Comparison of ENCODE assay signal across 23 cellular contexts in genomic region chr6:131778134-131778533, GRCh38. TPM values are rescaled to one million over a fixed set of nuclear protein-coding genes. Genes with fewer than 3 reads are reported as not detected.
DNase-seq lines count a peak whose midpoint lies in the region; ATAC-seq and TF ChIP-seq lines count a peak whose summit lies in the region.
"Had no signal": no experiment of that assay in that cellular context is flagged by ENCODE, and none has a peak within 500 bp of the region (broad histone marks: within the 10 kb centered on the region; RNA-seq: fewer than 3 reads in every experiment).

No MANE protein-coding gene starts in this region.

- no peaks in the 10 kb centered on the region for H3K79me1 ChIP-seq in IMR-90 (ENCODE audit: low read depth in 1 of 2, low read length in 2 of 2)

- peak overlapping the region in 2 of 3 experiments; percentile 68 to 71 for H3K27ac Mint-ChIP-seq in nephron
- H3K27ac Mint-ChIP-seq: CD4-positive, alpha-beta T cell; IgD-negative memory B cell had no signal

- H3K36me3 ChIP-seq in IMR-90 (ENCODE audit: control insufficient read depth, insufficient read depth, low read length) (no peaks in the 10 kb centered on the region), thoracic aorta (no peaks in the 10 kb centered on the region)
- H3K36me3 ChIP-seq: SJCRH30 had no signal

- H2BK20ac ChIP-seq in IMR-90 (ENCODE audit: low read depth, low read length): 0 out of 2 replicates have a peak overlapping the region, but pooled peaks have one; percentile 20

- no peak overlapping the region for H3K4me3 Mint-ChIP-seq in nephron
- H3K4me3 Mint-ChIP-seq: CD4-positive, alpha-beta T cell; IgD-negative memory B cell had no signal

- DNase-seq in IMR-90 (peak; percentile 51), coronary artery (ENCODE audit: low spot score) (no peak), thoracic aorta (ENCODE audit: low spot score) (no peak), NCI-H526 (lab: John Stamatoyannopoulos, UW) (no peak), MV-4-11 (lab: John Stamatoyannopoulos, UW) (no peak), AG08395 (ENCODE audit: low spot score) (no peak), D341Med (ENCODE audit: low spot score) (no peak)
- DNase-seq: CD4-positive, alpha-beta T cell; COR-L47; DMS 273 treated with DMSO at 0.1 percent for 48 hours; DMS79 treated with DMSO at 0.1 percent for 48 hours; GOT3; HCEC 1CT; NCI-H1694; NCI-H2081; NCI-H2171; NCI-H524 treated with DMSO at 0.1 percent for 48 hours; OCI-M1; SJCRH30 had no signal

- intact Hi-C loops in IMR-90 (cut with micrococcal nuclease): no loop called here

- dilution Hi-C loops in IMR-90 (cut with HindIII; ENCODE audit: low sequenced_read_pairs, unreplicated experiment): no loop called here

- peak overlapping the region in 1 of 2 experiments; percentile 51; a peak in 2 of 4 replicates for H4K8ac ChIP-seq in IMR-90 (ENCODE audit: low read depth in 2 of 2, low read length in 2 of 2)

- no peak overlapping the region for H3K9ac ChIP-seq in IMR-90 (ENCODE audit: low read depth, low read length)

- peak overlapping the region; percentile 56 for H2AFZ ChIP-seq in IMR-90 (replicated peaks; ENCODE audit: low read length, poor library complexity)

- H3K9me1 ChIP-seq in IMR-90 (ENCODE audit: insufficient read depth, low read length): peaks cover 3% of the 10 kb centered on the region; the same call in 1 of the 2 replicates

- no peak overlapping the region for H2BK5ac ChIP-seq in IMR-90 (ENCODE audit: low read depth, low read length, poor library complexity, severe bottlenecking)

- peaks cover 2% of the 10 kb centered on the region for H3K9me3 Mint-ChIP-seq in nephron
- H3K9me3 Mint-ChIP-seq: CD4-positive, alpha-beta T cell; IgD-negative memory B cell had no signal

- peaks cover 12% of the 10 kb centered on the region for H3K4me1 Mint-ChIP-seq in nephron
- H3K4me1 Mint-ChIP-seq: IgD-negative memory B cell had no signal

- H3K9me3 ChIP-seq in IMR-90 (ENCODE audit: control insufficient read depth, insufficient read depth, low read length) (no peaks in the 10 kb centered on the region), thoracic aorta (no peaks in the 10 kb centered on the region)
- H3K9me3 ChIP-seq: A549, SJCRH30 had no signal

- TF ChIP-seq POLR2A in IMR-90 (IDR thresholded peaks at IDR 0.05; ENCODE audit: low read depth, low read length): no peak

- no peak overlapping the region for H3K27ac ChIP-seq in IMR-90 (ENCODE audit: insufficient read depth, low read length)
- peak overlapping the region; percentile 29 to 56 for H3K27ac ChIP-seq in coronary artery
- peak overlapping the region; percentile 81 to 91 for H3K27ac ChIP-seq in thoracic aorta
- H3K27ac ChIP-seq: A549, SJCRH30 had no signal

- no peak overlapping the region; the same call in 1 of the 2 replicates for H3K4me2 ChIP-seq in IMR-90 (ENCODE audit: low read depth, low read length)
- H3K4me2 ChIP-seq: A549 had no signal

- H3K14ac ChIP-seq in IMR-90 (replicated peaks; ENCODE audit: low read depth, low read length): peak overlapping the region; percentile 72

- no peak overlapping the region for H3K4me3 ChIP-seq in IMR-90 (ENCODE audit: insufficient read depth, low read depth, low read length)
- H3K4me3 ChIP-seq in coronary artery: no peak overlapping the region
- H3K4me3 ChIP-seq in thoracic aorta: peak overlapping the region; percentile 31
- H3K4me3 ChIP-seq: A549, GM12878, SJCRH30 had no signal

- no peak overlapping the region for H2BK15ac ChIP-seq in IMR-90 (ENCODE audit: low read depth, low read length)

- H3K4me1 ChIP-seq in IMR-90 (ENCODE audit: control insufficient read depth, insufficient read depth, low read length) (peaks cover 2% of the 10 kb centered on the region; the same call in 1 of the 2 replicates), thoracic aorta (ENCODE audit: control insufficient read depth in 1 of 2, low read depth in 2 of 2) (peaks cover 28 to 61% of the 10 kb centered on the region in 2 donors)
- H3K4me1 ChIP-seq: A549, SJCRH30 had no signal

- no CpG with 5 or more reads among the region's 1 CpG for WGBS in IMR-90 (ENCODE audit: extremely low coverage in 2 of 2, insufficient read length in 1 of 2), 2 experiments

- 0 out of 2 replicates have a peak overlapping the region, but pooled peaks have one; percentile 11 for H3K18ac ChIP-seq in IMR-90 (ENCODE audit: low read depth, low read length)

- no peak overlapping the region for H4K91ac ChIP-seq in IMR-90 (ENCODE audit: insufficient read depth, low read depth, low read length)

- no peaks in the 10 kb centered on the region for H3K36me3 Mint-ChIP-seq in nephron (ENCODE audit: low read depth)
- H3K36me3 Mint-ChIP-seq: IgD-negative memory B cell had no signal

- peak overlapping the region; percentile 58 for H2AK9ac ChIP-seq in IMR-90 (replicated peaks; ENCODE audit: low read depth, low read length, poor library complexity)

- no peak overlapping the region for H3K56ac ChIP-seq in IMR-90 (ENCODE audit: extremely low read depth, insufficient read depth, low read length)

- no peak for TF ChIP-seq RAD21 in IMR-90 (IDR thresholded peaks at IDR 0.05; ENCODE audit: low read length)

- in situ Hi-C loops in IMR-90 (cut with MboI; ENCODE audit: low sequenced_read_pairs): no loop called here

- peak; percentile 37; the same call in 1 of the 2 replicates for ATAC-seq in IMR-90 (ENCODE audit: low read depth)
- ATAC-seq in thoracic aorta (ENCODE audit: insufficient number of reproducible peaks, low FRiP score, low read depth): peak; percentile 46
- ATAC-seq: A549, GM12878 had no signal

- POLR2A ChIA-PET in IMR-90 (lab: Charles Lee; ENCODE audit: unreplicated experiment): no interaction called here

- peak overlapping the region; percentile 33; the same call in 1 of the 2 replicates for H2AK5ac ChIP-seq in IMR-90 (ENCODE audit: low read depth, low read length)

- H4K20me1 ChIP-seq in IMR-90 (ENCODE audit: insufficient read depth, low read length): no peaks in the 10 kb centered on the region

- no peak overlapping the region for H2BK120ac ChIP-seq in IMR-90 (ENCODE audit: low read depth, low read length)

- no TSS peak for BruUV-seq in IMR-90 (replicated peaks; lab: Mats Ljungman, UMichigan)

- 0 out of 2 replicates have a peak overlapping the region, but pooled peaks have one; percentile 21 for H3K4ac ChIP-seq in IMR-90 (ENCODE audit: low read depth, low read length)

- no peaks in the 10 kb centered on the region; the same call in 1 of the 2 replicates for H3K27me3 ChIP-seq in IMR-90 (ENCODE audit: control insufficient read depth, insufficient read depth, low read length)
- H3K27me3 ChIP-seq in thoracic aorta (replicated peaks; ENCODE audit: insufficient read depth): no peaks in the 10 kb centered on the region
- H3K27me3 ChIP-seq: SJCRH30 had no signal

- peak overlapping the region; percentile 56 for H3K23ac ChIP-seq in IMR-90 (ENCODE audit: low read depth, low read length)

- no peak overlapping the region for H4K5ac ChIP-seq in IMR-90 (ENCODE audit: low read depth, low read length)

- CTCF ChIA-PET in IMR-90 (lab: Yijun Ruan, JAX): no interaction called here

- no peaks in the 10 kb centered on the region for H3K27me3 Mint-ChIP-seq in nephron (ENCODE audit: low read depth)

- TF ChIP-seq CTCF in IMR-90 (conservative IDR thresholded peaks at IDR 0.05; ENCODE audit: low read depth, low read length) (no peak), coronary artery (IDR thresholded peaks at IDR 0.05) (no peak), nephron (IDR thresholded peaks at IDR 0.05; ENCODE audit: unreplicated experiment in 3 of 3) (no peak), thoracic aorta (IDR thresholded peaks at IDR 0.05) (no peak)

TF ChIP-seq in IMR-90, 13 proteins besides CTCF, POLR2A, EP300 and RAD21:
- TF ChIP-seq RCOR1 (IDR thresholded peaks at IDR 0.05; ENCODE audit: insufficient replicate concordance, low read length): no peak
- TF ChIP-seq BHLHE40 (IDR thresholded peaks at IDR 0.05; ENCODE audit: low read depth, low read length): no peak
- TF ChIP-seq USF2 (IDR thresholded peaks at IDR 0.05; ENCODE audit: low read depth, low read length): no peak
- TF ChIP-seq ELK1 (IDR thresholded peaks at IDR 0.05; ENCODE audit: borderline replicate concordance, low read depth, low read length): no peak
- no peak for TF ChIP-seq SMC3 (IDR thresholded peaks at IDR 0.05; ENCODE audit: low read depth, low read length)
- no peak for TF ChIP-seq RFX5 (IDR thresholded peaks at IDR 0.05; ENCODE audit: low read depth, low read length)
- no peak for TF ChIP-seq MXI1 (IDR thresholded peaks at IDR 0.05; ENCODE audit: borderline replicate concordance, low read depth, low read length)
- no peak for TF ChIP-seq CHD1 (IDR thresholded peaks at IDR 0.05; ENCODE audit: low read depth, low read length)
- TF ChIP-seq CEBPB (IDR thresholded peaks at IDR 0.05; ENCODE audit: low read depth, low read length): no peak

RNA-seq across cellular contexts. Expression of gene ENPP1, which starts 29.7 kb away (rescaled TPM):
- total RNA-seq in IMR-90 (2012; rRNA removed) (38.9 and 39.4 TPM in 2 replicates), thoracic aorta (10 to 100 TPM; 27.8 to 40.5 TPM)
- 10.5 and 10.9 TPM in 2 replicates for polyA plus RNA-seq in IMR-90 (2012; rRNA removed)
- 1.9 and 7.1 TPM in 2 replicates for polyA plus RNA-seq in IMR-90 (2012; cell fraction: cytosol; rRNA removed)
- 1.6 and 10.0 TPM in 2 replicates for polyA plus RNA-seq in IMR-90 (2012; cell fraction: nucleus; rRNA removed; ENCODE audit: low replicate concordance)
